In the genomic region with DNA sequence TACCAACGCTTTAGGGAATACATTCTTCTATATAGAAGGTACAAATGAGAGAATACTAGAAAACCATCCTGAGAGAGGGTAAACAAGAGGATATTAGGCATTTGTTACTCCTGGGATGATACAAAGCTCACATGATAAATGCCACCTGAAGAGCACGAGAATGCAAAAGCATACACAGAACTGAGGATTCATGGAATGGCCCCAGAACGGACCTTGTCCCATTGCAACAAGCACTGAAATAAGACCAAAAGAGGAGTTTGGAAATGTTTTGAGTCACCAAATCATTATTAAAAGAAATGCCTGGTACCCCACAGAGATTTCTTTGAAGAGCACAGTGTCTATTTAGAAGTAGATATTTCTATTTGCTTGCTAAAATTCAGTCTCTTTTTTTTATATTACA, we compare ENCODE assay signal across 2 cellular contexts.
TF ChIP-seq lines count a peak whose summit lies in the region.

No MANE protein-coding gene starts in this region.

TF ChIP-seq in HepG2, 621 proteins besides CTCF, POLR2A, EP300 and RAD21:
- TF ChIP-seq JUN (CRISPR knock-in tag; IDR thresholded peaks at IDR 0.05) (no peak), HNF4G (IDR thresholded peaks at IDR 0.05; ENCODE audit: borderline replicate concordance, low read depth, low read length) (0 out of 2 replicates have a peak, but pooled peaks have one; percentile 9), HNF4G (CRISPR knock-in tag; IDR thresholded peaks at IDR 0.05; ENCODE audit: borderline replicate concordance, low read depth) (no peak), ZNF7 (CRISPR knock-in tag; IDR thresholded peaks at IDR 0.05) (peak; percentile 75), CEBPB (IDR thresholded peaks at IDR 0.05; ENCODE audit: borderline replicate concordance, low read depth, low read length) (peak; percentile 51; the same call in 1 of the 2 replicates), IKZF1 (IDR thresholded peaks at IDR 0.05) (no peak), HNF4A (CRISPR knock-in tag; IDR thresholded peaks at IDR 0.05) (peak; percentile 55)

TF ChIP-seq in GM23338, 12 proteins besides CTCF, POLR2A, EP300 and RAD21:
- TF ChIP-seq POLR2AphosphoS5 (IDR thresholded peaks at IDR 0.05; ENCODE audit: low read depth) (no peak), ZNF114 (CRISPR knock-in tag; IDR thresholded peaks at IDR 0.05) (no peak), NANOG (IDR thresholded peaks at IDR 0.05; ENCODE audit: borderline replicate concordance) (no peak), ZNF331 (CRISPR knock-in tag; IDR thresholded peaks at IDR 0.05; ENCODE audit: low read depth) (no peak), EZH2 (IDR thresholded peaks at IDR 0.05; ENCODE audit: low read depth, unreplicated experiment) (no peak), EZH2phosphoT487 (IDR thresholded peaks at IDR 0.05; ENCODE audit: unreplicated experiment) (no peak), STAT1 (IDR thresholded peaks at IDR 0.05; ENCODE audit: unreplicated experiment) (no peak), CREB1 (CRISPR knock-in tag; IDR thresholded peaks at IDR 0.05; ENCODE audit: low read depth) (no peak), JUNB (IDR thresholded peaks at IDR 0.05; ENCODE audit: unreplicated experiment) (no peak)
- TF ChIP-seq, protein P1, sequence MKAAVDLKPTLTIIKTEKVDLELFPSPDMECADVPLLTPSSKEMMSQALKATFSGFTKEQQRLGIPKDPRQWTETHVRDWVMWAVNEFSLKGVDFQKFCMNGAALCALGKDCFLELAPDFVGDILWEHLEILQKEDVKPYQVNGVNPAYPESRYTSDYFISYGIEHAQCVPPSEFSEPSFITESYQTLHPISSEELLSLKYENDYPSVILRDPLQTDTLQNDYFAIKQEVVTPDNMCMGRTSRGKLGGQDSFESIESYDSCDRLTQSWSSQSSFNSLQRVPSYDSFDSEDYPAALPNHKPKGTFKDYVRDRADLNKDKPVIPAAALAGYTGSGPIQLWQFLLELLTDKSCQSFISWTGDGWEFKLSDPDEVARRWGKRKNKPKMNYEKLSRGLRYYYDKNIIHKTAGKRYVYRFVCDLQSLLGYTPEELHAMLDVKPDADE (IDR thresholded peaks at IDR 0.05), result no peak
- TF ChIP-seq, protein P2, sequence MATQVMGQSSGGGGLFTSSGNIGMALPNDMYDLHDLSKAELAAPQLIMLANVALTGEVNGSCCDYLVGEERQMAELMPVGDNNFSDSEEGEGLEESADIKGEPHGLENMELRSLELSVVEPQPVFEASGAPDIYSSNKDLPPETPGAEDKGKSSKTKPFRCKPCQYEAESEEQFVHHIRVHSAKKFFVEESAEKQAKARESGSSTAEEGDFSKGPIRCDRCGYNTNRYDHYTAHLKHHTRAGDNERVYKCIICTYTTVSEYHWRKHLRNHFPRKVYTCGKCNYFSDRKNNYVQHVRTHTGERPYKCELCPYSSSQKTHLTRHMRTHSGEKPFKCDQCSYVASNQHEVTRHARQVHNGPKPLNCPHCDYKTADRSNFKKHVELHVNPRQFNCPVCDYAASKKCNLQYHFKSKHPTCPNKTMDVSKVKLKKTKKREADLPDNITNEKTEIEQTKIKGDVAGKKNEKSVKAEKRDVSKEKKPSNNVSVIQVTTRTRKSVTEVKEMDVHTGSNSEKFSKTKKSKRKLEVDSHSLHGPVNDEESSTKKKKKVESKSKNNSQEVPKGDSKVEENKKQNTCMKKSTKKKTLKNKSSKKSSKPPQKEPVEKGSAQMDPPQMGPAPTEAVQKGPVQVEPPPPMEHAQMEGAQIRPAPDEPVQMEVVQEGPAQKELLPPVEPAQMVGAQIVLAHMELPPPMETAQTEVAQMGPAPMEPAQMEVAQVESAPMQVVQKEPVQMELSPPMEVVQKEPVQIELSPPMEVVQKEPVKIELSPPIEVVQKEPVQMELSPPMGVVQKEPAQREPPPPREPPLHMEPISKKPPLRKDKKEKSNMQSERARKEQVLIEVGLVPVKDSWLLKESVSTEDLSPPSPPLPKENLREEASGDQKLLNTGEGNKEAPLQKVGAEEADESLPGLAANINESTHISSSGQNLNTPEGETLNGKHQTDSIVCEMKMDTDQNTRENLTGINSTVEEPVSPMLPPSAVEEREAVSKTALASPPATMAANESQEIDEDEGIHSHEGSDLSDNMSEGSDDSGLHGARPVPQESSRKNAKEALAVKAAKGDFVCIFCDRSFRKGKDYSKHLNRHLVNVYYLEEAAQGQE (IDR thresholded peaks at IDR 0.05; ENCODE audit: unreplicated experiment), result no peak
- TF ChIP-seq, protein P3, sequence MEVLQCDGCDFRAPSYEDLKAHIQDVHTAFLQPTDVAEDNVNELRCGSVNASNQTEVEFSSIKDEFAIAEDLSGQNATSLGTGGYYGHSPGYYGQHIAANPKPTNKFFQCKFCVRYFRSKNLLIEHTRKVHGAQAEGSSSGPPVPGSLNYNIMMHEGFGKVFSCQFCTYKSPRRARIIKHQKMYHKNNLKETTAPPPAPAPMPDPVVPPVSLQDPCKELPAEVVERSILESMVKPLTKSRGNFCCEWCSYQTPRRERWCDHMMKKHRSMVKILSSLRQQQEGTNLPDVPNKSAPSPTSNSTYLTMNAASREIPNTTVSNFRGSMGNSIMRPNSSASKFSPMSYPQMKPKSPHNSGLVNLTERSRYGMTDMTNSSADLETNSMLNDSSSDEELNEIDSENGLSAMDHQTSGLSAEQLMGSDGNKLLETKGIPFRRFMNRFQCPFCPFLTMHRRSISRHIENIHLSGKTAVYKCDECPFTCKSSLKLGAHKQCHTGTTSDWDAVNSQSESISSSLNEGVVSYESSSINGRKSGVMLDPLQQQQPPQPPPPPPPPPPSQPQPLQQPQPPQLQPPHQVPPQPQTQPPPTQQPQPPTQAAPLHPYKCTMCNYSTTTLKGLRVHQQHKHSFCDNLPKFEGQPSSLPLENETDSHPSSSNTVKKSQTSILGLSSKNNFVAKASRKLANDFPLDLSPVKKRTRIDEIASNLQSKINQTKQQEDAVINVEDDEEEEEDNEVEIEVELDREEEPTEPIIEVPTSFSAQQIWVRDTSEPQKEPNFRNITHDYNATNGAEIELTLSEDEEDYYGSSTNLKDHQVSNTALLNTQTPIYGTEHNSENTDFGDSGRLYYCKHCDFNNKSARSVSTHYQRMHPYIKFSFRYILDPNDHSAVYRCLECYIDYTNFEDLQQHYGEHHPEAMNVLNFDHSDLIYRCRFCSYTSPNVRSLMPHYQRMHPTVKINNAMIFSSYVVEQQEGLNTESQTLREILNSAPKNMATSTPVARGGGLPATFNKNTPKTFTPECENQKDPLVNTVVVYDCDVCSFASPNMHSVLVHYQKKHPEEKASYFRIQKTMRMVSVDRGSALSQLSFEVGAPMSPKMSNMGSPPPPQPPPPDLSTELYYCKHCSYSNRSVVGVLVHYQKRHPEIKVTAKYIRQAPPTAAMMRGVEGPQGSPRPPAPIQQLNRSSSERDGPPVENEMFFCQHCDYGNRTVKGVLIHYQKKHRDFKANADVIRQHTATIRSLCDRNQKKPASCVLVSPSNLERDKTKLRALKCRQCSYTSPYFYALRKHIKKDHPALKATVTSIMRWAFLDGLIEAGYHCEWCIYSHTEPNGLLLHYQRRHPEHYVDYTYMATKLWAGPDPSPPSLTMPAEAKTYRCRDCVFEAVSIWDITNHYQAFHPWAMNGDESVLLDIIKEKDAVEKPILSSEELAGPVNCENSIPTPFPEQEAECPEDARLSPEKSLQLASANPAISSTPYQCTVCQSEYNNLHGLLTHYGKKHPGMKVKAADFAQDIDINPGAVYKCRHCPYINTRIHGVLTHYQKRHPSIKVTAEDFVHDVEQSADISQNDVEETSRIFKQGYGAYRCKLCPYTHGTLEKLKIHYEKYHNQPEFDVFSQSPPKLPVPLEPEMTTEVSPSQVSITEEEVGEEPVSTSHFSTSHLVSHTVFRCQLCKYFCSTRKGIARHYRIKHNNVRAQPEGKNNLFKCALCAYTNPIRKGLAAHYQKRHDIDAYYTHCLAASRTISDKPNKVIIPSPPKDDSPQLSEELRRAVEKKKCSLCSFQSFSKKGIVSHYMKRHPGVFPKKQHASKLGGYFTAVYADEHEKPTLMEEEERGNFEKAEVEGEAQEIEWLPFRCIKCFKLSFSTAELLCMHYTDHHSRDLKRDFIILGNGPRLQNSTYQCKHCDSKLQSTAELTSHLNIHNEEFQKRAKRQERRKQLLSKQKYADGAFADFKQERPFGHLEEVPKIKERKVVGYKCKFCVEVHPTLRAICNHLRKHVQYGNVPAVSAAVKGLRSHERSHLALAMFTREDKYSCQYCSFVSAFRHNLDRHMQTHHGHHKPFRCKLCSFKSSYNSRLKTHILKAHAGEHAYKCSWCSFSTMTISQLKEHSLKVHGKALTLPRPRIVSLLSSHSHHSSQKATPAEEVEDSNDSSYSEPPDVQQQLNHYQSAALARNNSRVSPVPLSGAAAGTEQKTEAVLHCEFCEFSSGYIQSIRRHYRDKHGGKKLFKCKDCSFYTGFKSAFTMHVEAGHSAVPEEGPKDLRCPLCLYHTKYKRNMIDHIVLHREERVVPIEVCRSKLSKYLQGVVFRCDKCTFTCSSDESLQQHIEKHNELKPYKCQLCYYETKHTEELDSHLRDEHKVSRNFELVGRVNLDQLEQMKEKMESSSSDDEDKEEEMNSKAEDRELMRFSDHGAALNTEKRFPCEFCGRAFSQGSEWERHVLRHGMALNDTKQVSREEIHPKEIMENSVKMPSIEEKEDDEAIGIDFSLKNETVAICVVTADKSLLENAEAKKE (CRISPR knock-in tag; IDR thresholded peaks at IDR 0.05), result no peak
